17 cellular contexts compared by ENCODE assay signal in the genomic region with DNA sequence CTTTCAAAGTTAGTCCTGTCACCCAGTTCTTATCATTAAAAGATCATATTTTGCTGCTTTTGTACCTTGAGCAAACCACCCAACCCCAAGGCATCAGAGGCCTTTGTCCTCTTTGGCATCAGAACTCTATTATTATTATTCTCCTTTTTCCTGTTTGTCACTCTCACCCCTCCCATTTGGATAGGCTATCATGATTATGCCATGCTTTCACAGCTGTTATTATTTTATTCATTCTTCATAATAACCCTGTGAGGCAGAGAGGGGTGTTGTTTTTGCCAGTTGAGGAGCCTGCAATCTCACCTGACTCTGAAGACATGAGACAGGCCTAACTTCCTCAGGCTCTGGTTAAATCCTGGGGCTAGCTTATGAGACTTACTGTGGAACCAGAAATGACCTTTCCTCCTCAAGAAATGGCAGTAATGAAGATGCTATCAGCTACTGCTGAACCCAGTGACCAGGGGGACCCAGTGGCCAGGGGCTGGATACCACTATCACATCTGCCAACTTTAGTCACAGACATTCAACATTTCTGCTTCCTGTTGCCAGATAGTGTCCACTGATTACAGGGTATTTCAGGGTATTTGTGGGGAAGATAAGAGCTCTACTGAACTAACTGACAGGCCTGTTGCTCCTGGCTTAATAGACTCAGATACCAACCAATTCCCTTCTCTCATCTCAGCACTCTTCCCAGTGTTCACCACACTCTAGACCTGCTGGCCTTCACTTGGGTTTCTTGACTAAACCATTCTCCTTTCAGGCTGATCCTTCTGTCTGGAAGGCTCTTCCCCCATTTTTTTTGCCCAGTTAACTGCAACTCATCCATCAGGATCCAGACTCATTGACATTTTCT. TPM values are rescaled to one million over a fixed set of nuclear protein-coding genes. Genes with fewer than 3 reads are reported as not detected.
DNase-seq lines count a peak whose midpoint lies in the region; ATAC-seq and TF ChIP-seq lines count a peak whose summit lies in the region.
"Had no signal": no experiment of that assay in that cellular context is flagged by ENCODE, and none has a peak within 500 bp of the region (broad histone marks: within the 10 kb centered on the region; RNA-seq: fewer than 3 reads in every experiment).

No MANE protein-coding gene starts in this region.

- H3K4me3 ChIP-seq in Loucy (ENCODE audit: low read length, poor library complexity, severe bottlenecking), result peak overlapping the region; percentile 34
- no peak overlapping the region for H3K4me3 ChIP-seq in lower lobe of right lung
- no peak overlapping the region for H3K4me3 ChIP-seq in thoracic aorta
- H3K4me3 ChIP-seq in dorsolateral prefrontal cortex, result no peak overlapping the region
- H3K4me3 ChIP-seq: MG63 had no signal

- peak overlapping the region; percentile 62 for H3K9ac ChIP-seq in Loucy (ENCODE audit: low read depth, low read length, poor library complexity, severe bottlenecking)

- H4K20me1 ChIP-seq in Loucy (ENCODE audit: insufficient read depth, low read length, poor library complexity, severe bottlenecking), result no peaks in the 10 kb centered on the region

- H3K27me3 ChIP-seq in Loucy (ENCODE audit: insufficient read depth, low read length, poor library complexity, severe bottlenecking), result no peaks in the 10 kb centered on the region
- H3K27me3 ChIP-seq in lower lobe of right lung (ENCODE audit: low read depth), result no peaks in the 10 kb centered on the region
- H3K27me3 ChIP-seq in thoracic aorta (replicated peaks; ENCODE audit: insufficient read depth), result no peaks in the 10 kb centered on the region
- H3K27me3 ChIP-seq in dorsolateral prefrontal cortex, result no peaks in the 10 kb centered on the region
- no peaks in the 10 kb centered on the region for H3K27me3 ChIP-seq in foreskin keratinocyte
- H3K27me3 ChIP-seq: MG63 had no signal

- H3K9me2 ChIP-seq in Loucy (replicated peaks; ENCODE audit: low read depth, low read length), result no peaks in the 10 kb centered on the region

- H3K9me3 ChIP-seq in Loucy (ENCODE audit: insufficient read depth, low read depth, low read length) (no peaks in the 10 kb centered on the region), lower lobe of right lung (no peaks in the 10 kb centered on the region), thoracic aorta (no peaks in the 10 kb centered on the region)

- DNase-seq in amniotic epithelial cell (ENCODE audit: low read depth), result peak; percentile 6
- no peak for DNase-seq in lower lobe of right lung
- DNase-seq in thoracic aorta (ENCODE audit: low spot score), result no peak
- DNase-seq in stimulated activated CD4-positive, alpha-beta T cell treated with anti-CD3 and anti-CD28 coated beads, Interleukin-2, amount 100 ng/mL, for 24 hours, result no peak
- no peak for DNase-seq in dorsolateral prefrontal cortex
- DNase-seq in foreskin keratinocyte, result no peak
- DNase-seq: activated CD4-positive, CD25-positive, alpha-beta regulatory T cell; glutamatergic neuron; MG63; midbrain; NCI-H2029; NCI-H526 treated with DMSO at 0.1 percent for 48 hours; occipital lobe; stimulated activated CD4-positive, alpha-beta T cell treated with anti-CD3 and anti-CD28 coated beads, Interleukin-4, amount 100 ng/mL, for 4 hours; T-helper 1 cell had no signal

- H3K27ac ChIP-seq in lower lobe of right lung, result peak overlapping the region; percentile 1
- peak overlapping the region; percentile 5 to 10 for H3K27ac ChIP-seq in thoracic aorta
- no peak overlapping the region for H3K27ac ChIP-seq in dorsolateral prefrontal cortex
- no peak overlapping the region for H3K27ac ChIP-seq in foreskin keratinocyte

- peak in 1 of 2 donors; percentile 39 for ATAC-seq in lower lobe of right lung
- no peak for ATAC-seq in thoracic aorta (ENCODE audit: insufficient number of reproducible peaks, low FRiP score, low read depth)
- no peak for ATAC-seq in foreskin keratinocyte
- ATAC-seq: activated T-helper 17 cell treated with anti-CD3 and anti-CD28 coated beads, Interleukin-2, amount 50 U/mL, for 72 hours had no signal

- intact Hi-C loops in lower lobe of right lung (cut with DNase I) (no loop called here), dorsolateral prefrontal cortex (cut with DNase I) (no loop called here)

- H3K4me1 ChIP-seq in Loucy (ENCODE audit: insufficient read depth, low read length, poor library complexity, severe bottlenecking) (peaks cover 24% of the 10 kb centered on the region), lower lobe of right lung (peaks cover 13% of the 10 kb centered on the region), thoracic aorta (ENCODE audit: control insufficient read depth in 1 of 2, low read depth in 2 of 2) (peaks cover 4 to 26% of the 10 kb centered on the region in 2 donors), foreskin keratinocyte (peaks cover 4% of the 10 kb centered on the region)

- peak overlapping the region; percentile 36 for H2AFZ ChIP-seq in Loucy (ENCODE audit: low read length)

- H3K79me2 ChIP-seq in Loucy (ENCODE audit: insufficient read depth, low read length), result no peaks in the 10 kb centered on the region

- no peak for TF ChIP-seq CTCF in Loucy (conservative IDR thresholded peaks at IDR 0.05; ENCODE audit: low read length)
- no peak for TF ChIP-seq CTCF in lower lobe of right lung (IDR thresholded peaks at IDR 0.05)
- no peak for TF ChIP-seq CTCF in thoracic aorta (IDR thresholded peaks at IDR 0.05)
- TF ChIP-seq CTCF in dorsolateral prefrontal cortex (IDR thresholded peaks at IDR 0.05 in 54 of 56, conservative IDR thresholded peaks at IDR 0.05 in 2 of 56; ENCODE audit: low read depth in 1 of 56, partially characterized antibody in 56 of 56), result no peak
- no peak for TF ChIP-seq CTCF in foreskin keratinocyte (conservative IDR thresholded peaks at IDR 0.05)

- peaks cover 4% of the 10 kb centered on the region for H3F3A ChIP-seq in Loucy (ENCODE audit: low read depth)

- H3K4me2 ChIP-seq in Loucy (ENCODE audit: low read depth, low read length, poor library complexity, severe bottlenecking), result peak overlapping the region; percentile 59

- no peaks in the 10 kb centered on the region for H3K36me3 ChIP-seq in Loucy (ENCODE audit: insufficient read depth, low read length)
- no peaks in the 10 kb centered on the region for H3K36me3 ChIP-seq in lower lobe of right lung
- no peaks in the 10 kb centered on the region for H3K36me3 ChIP-seq in thoracic aorta
- H3K36me3 ChIP-seq: MG63 had no signal

RNA-seq across cellular contexts. Expression of a gene that starts 11.8 kb away (rescaled TPM):
- 50.1 TPM for total RNA-seq in lower lobe of right lung
- total RNA-seq in thoracic aorta, result 10 to 100 TPM; 33.4 to 64.6 TPM
- 10 to 100 TPM; 17.4 to 65.0 (median 26.7) TPM for total RNA-seq in dorsolateral prefrontal cortex
- 31.5 and 31.7 TPM in 2 replicates for total RNA-seq in foreskin keratinocyte
- polyA plus RNA-seq in foreskin keratinocyte, result 9.5 and 10.6 TPM in 2 replicates

Comparison
In these comparisons a context has a peak if more than half of its experiments do, and no peak if none do; other contexts are left out.
1. H3K27ac ChIP-seq: peak in lower lobe of right lung (single experiment) and thoracic aorta (2 of 2); none in dorsolateral prefrontal cortex (0 of 59) and foreskin keratinocyte (single experiment).